ENCODE assay signal across 8 cellular contexts in the genomic region with DNA sequence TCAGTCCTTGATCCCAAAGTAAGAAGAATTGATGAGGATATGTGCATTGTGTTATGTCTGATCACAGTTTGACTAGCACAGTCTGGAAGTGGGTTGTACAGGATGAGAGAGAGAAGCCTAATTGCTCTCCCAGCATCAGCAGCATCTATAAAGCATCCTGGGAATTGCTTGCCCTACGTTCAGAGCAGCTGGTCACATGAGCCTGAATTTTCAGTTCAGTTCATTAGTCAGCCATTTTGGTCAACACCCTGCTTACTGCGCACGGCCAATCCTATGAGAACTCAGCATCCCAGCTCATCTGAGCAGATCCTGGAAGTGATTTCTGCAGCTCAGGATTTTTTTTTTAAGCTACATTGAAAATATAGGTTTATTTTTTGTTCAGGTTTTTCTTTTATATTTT. TPM values are rescaled to one million over a fixed set of nuclear protein-coding genes. Genes with fewer than 3 reads are reported as not detected.
A peak's percentile ranks its signal among the peaks of the same experiment; 100 is the strongest.
DNase-seq lines count a peak whose midpoint lies in the region; ATAC-seq, FAIRE-seq and TF ChIP-seq lines count a peak whose summit lies in the region.

A gene with protein sequence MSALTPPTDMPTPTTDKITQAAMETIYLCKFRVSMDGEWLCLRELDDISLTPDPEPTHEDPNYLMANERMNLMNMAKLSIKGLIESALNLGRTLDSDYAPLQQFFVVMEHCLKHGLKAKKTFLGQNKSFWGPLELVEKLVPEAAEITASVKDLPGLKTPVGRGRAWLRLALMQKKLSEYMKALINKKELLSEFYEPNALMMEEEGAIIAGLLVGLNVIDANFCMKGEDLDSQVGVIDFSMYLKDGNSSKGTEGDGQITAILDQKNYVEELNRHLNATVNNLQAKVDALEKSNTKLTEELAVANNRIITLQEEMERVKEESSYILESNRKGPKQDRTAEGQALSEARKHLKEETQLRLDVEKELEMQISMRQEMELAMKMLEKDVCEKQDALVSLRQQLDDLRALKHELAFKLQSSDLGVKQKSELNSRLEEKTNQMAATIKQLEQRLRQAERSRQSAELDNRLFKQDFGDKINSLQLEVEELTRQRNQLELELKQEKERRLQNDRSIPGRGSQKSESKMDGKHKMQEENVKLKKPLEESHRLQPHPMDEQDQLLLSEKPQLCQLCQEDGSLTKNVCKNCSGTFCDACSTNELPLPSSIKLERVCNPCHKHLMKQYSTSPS (plus strand): TSS at position 218 of the 400 bp plus-strand sequence. CDS start 610 bp downstream, outside the sequence.

- H3K27me3 ChIP-seq in brain microvascular endothelial cell (replicated peaks), result no peaks in the 10 kb centered on the region

- no peak for TF ChIP-seq CTCF in brain microvascular endothelial cell (IDR thresholded peaks at IDR 0.05; ENCODE audit: low read depth, low read length, missing control alignments)

- FAIRE-seq in islet of Langerhans (lab: Jason Lieb, UNC), result peak; percentile 99

- DNase-seq in H4 (ENCODE audit: low spot score) (peak; percentile 93), NCI-H510A treated with DMSO at 0.1 percent for 48 hours (lab: John Stamatoyannopoulos, UW) (peak; percentile 98), brain microvascular endothelial cell (peak; percentile 87), skeletal muscle cell (ENCODE audit: low read depth) (peak; percentile 92), activated gamma-delta T cell (lab: John Stamatoyannopoulos, UW) (no peak)
- no peak for DNase-seq in stimulated activated CD4-positive, alpha-beta T cell treated with anti-CD3 and anti-CD28 coated beads, Interleukin-1b, Interleukin-23, amount 100 ng/mL, for 48 hours

- H3K4me3 ChIP-seq in brain microvascular endothelial cell (ENCODE audit: low read depth, low read length), result peak within 1 kb of the TSS; percentile 60
- peak within 1 kb of the TSS; percentile 52 for H3K4me3 ChIP-seq in skeletal muscle cell (ENCODE audit: low read depth, low read length)

- H3K27ac ChIP-seq in brain microvascular endothelial cell, result peak within 1 kb of the TSS; percentile 77

- ATAC-seq in GM19023 (IDR thresholded peaks at IDR 0.05; ENCODE audit: unreplicated experiment), result no peak

- in situ Hi-C loops in brain microvascular endothelial cell (cut with HindIII; ENCODE audit: low pct_ligation_motif_present, low sequenced_read_pairs), result no loop called here

- no peaks in the 10 kb centered on the region for H3K36me3 ChIP-seq in brain microvascular endothelial cell (replicated peaks)

RNA-seq across cellular contexts. Expression of the gene that starts here (rescaled TPM):
- total RNA-seq in H4 (2014; rRNA removed; shearing (Covaris generic)), result 12.0 and 15.5 TPM in 2 replicates

Comparison
In these comparisons a context has a peak if more than half of its experiments do, and no peak if none do; other contexts are left out.
1. DNase-seq: peak in H4 (single experiment), NCI-H510A treated with DMSO at 0.1 percent for 48 hours (single experiment), brain microvascular endothelial cell (single experiment) and skeletal muscle cell (single experiment); none in stimulated activated CD4-positive, alpha-beta T cell treated with anti-CD3 and anti-CD28 coated beads, Interleukin-1b, Interleukin-23, amount 100 ng/mL, for 48 hours (single experiment) and activated gamma-delta T cell (single experiment).